Comparison of ENCODE assay signal across 16 cellular contexts in the genomic region with DNA sequence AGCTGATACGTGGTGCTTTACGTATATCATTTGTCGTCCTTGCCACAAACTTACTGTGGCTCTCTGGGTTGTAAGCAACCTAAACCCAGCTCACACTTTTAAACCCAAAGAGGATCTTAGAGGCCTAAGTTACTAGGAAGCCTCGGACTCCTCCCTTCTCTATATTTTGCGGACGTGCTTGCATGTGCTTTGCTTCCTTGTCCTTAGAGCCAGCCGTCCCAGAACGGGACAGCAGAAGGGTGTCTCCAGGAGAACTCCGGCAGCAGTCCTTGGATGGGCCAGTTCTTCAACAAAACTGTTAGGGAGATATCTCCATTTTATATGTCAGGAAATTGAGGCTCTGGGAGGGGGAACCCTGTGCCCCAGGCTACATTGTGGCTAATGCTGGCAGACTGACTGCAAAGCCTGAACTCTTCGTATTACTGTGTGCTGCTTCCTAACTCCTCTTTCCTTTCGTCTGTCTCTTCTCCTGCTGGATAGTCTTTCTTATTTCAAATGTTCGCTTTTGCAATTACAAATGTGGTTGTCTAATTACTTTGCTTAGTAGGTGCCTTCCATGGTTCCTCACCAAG. TPM values are rescaled to one million over a fixed set of nuclear protein-coding genes. Genes with fewer than 3 reads are reported as not detected.
DNase-seq lines count a peak whose midpoint lies in the region; ATAC-seq and TF ChIP-seq lines count a peak whose summit lies in the region.
"Had no signal": no experiment of that assay in that cellular context is flagged by ENCODE, and none has a peak within 500 bp of the region (broad histone marks: within the 10 kb centered on the region; RNA-seq: fewer than 3 reads in every experiment).

No MANE protein-coding gene starts in this region.

- POLR2A ChIA-PET in activated naive CD8-positive, alpha-beta T cell treated with anti-CD3 and anti-CD28 coated beads, Interleukin-2, amount 10 ng/mL, durations not matched to agents 7 days and 5 days (lab: Charles Lee), result no interaction called here

- H3K4me3 Mint-ChIP-seq in activated naive CD4-positive, alpha-beta T cell treated with anti-CD3 and anti-CD28 coated beads, Interleukin-2, amount 10 ng/mL, durations not matched to agents 7 days and 5 days, result no peak overlapping the region
- no peak overlapping the region for H3K4me3 Mint-ChIP-seq in activated naive CD8-positive, alpha-beta T cell treated with anti-CD3 and anti-CD28 coated beads, Interleukin-2, amount 10 ng/mL, durations not matched to agents 7 days and 5 days
- H3K4me3 Mint-ChIP-seq in stimulated activated naive CD8-positive, alpha-beta T cell treated with anti-CD3 and anti-CD28 coated beads, Interleukin-15, amount 100 ng/mL, for 72 hours, result no peak overlapping the region
- H3K4me3 Mint-ChIP-seq: activated T-helper 1 cell treated with anti-CD3 and anti-CD28 coated beads, Interleukin-12 subunit alpha, Interleukin-12 subunit beta, Interleukin-2, Interleukin-4 antibody, amounts not matched to agents 30 ng/mL and 10 ng/mL and 1 ng/mL, durations not matched to agents 14 hours and 24 hours and 36 hours had no signal

- CTCF ChIA-PET in activated naive CD4-positive, alpha-beta T cell treated with anti-CD3 and anti-CD28 coated beads, Interleukin-2, amount 10 ng/mL, durations not matched to agents 7 days and 5 days (lab: Charles Lee), result no interaction called here

- peak overlapping the region; percentile 4 to 12 for H3K27ac ChIP-seq in lung (ENCODE audit: low read depth in 1 of 2, low read length in 1 of 2)
- H3K27ac ChIP-seq: A549, vagina had no signal

- peak overlapping the region; percentile 46 for H3K27ac Mint-ChIP-seq in activated naive CD4-positive, alpha-beta T cell treated with anti-CD3 and anti-CD28 coated beads, Interleukin-2, amount 10 ng/mL, durations not matched to agents 7 days and 5 days
- H3K27ac Mint-ChIP-seq in activated naive CD8-positive, alpha-beta T cell treated with anti-CD3 and anti-CD28 coated beads, Interleukin-2, amount 10 ng/mL, durations not matched to agents 7 days and 5 days, result peak overlapping the region; percentile 10
- peak overlapping the region; percentile 48 to 59 for H3K27ac Mint-ChIP-seq in stimulated activated naive CD8-positive, alpha-beta T cell treated with anti-CD3 and anti-CD28 coated beads, Interleukin-15, amount 100 ng/mL, for 72 hours
- H3K27ac Mint-ChIP-seq: activated T-helper 1 cell treated with anti-CD3 and anti-CD28 coated beads, Interleukin-12 subunit alpha, Interleukin-12 subunit beta, Interleukin-2, Interleukin-4 antibody, amounts not matched to agents 30 ng/mL and 10 ng/mL and 1 ng/mL, durations not matched to agents 14 hours and 24 hours and 36 hours had no signal

- no peaks in the 10 kb centered on the region for H3K9me3 Mint-ChIP-seq in activated naive CD4-positive, alpha-beta T cell treated with anti-CD3 and anti-CD28 coated beads, Interleukin-2, amount 10 ng/mL, durations not matched to agents 7 days and 5 days
- no peaks in the 10 kb centered on the region for H3K9me3 Mint-ChIP-seq in activated naive CD8-positive, alpha-beta T cell treated with anti-CD3 and anti-CD28 coated beads, Interleukin-2, amount 10 ng/mL, durations not matched to agents 7 days and 5 days
- H3K9me3 Mint-ChIP-seq in stimulated activated naive CD8-positive, alpha-beta T cell treated with anti-CD3 and anti-CD28 coated beads, Interleukin-15, amount 100 ng/mL, for 72 hours, result no peaks in the 10 kb centered on the region
- H3K9me3 Mint-ChIP-seq: activated T-helper 1 cell treated with anti-CD3 and anti-CD28 coated beads, Interleukin-12 subunit alpha, Interleukin-12 subunit beta, Interleukin-2, Interleukin-4 antibody, amounts not matched to agents 30 ng/mL and 10 ng/mL and 1 ng/mL, durations not matched to agents 14 hours and 24 hours and 36 hours had no signal

- no peak for ATAC-seq in activated naive CD8-positive, alpha-beta T cell treated with anti-CD3 and anti-CD28 coated beads, Interleukin-2, amount 10 ng/mL, durations not matched to agents 7 days and 5 days (ENCODE audit: low read depth)
- ATAC-seq in lung (ENCODE audit: insufficient read depth, low FRiP score) (no peak), GM21576 (IDR thresholded peaks at IDR 0.05; ENCODE audit: unreplicated experiment) (no peak)
- no peak for ATAC-seq in stimulated activated naive CD8-positive, alpha-beta T cell treated with anti-CD3 and anti-CD28 coated beads, Interleukin-15, amount 100 ng/mL, for 72 hours
- ATAC-seq: A549, HCT116 had no signal

- no peak for TF ChIP-seq CTCF in lung (IDR thresholded peaks at IDR 0.05; ENCODE audit: control extremely low read depth, extremely low read depth)

- no peak overlapping the region for H3K4me3 ChIP-seq in lung
- H3K4me3 ChIP-seq: A549, vagina had no signal

- WGBS in lung, 2 donors, result 68 to 70% methylated on average over 12 of the region's 12 CpGs

- peaks cover 76% of the 10 kb centered on the region for H3K4me1 Mint-ChIP-seq in activated naive CD4-positive, alpha-beta T cell treated with anti-CD3 and anti-CD28 coated beads, Interleukin-2, amount 10 ng/mL, durations not matched to agents 7 days and 5 days
- H3K4me1 Mint-ChIP-seq in activated naive CD8-positive, alpha-beta T cell treated with anti-CD3 and anti-CD28 coated beads, Interleukin-2, amount 10 ng/mL, durations not matched to agents 7 days and 5 days, result peaks cover 68% of the 10 kb centered on the region
- peaks cover 84% of the 10 kb centered on the region for H3K4me1 Mint-ChIP-seq in stimulated activated naive CD8-positive, alpha-beta T cell treated with anti-CD3 and anti-CD28 coated beads, Interleukin-15, amount 100 ng/mL, for 72 hours

- H3K27me3 Mint-ChIP-seq in activated naive CD4-positive, alpha-beta T cell treated with anti-CD3 and anti-CD28 coated beads, Interleukin-2, amount 10 ng/mL, durations not matched to agents 7 days and 5 days, result no peaks in the 10 kb centered on the region
- H3K27me3 Mint-ChIP-seq in activated naive CD8-positive, alpha-beta T cell treated with anti-CD3 and anti-CD28 coated beads, Interleukin-2, amount 10 ng/mL, durations not matched to agents 7 days and 5 days, result no peaks in the 10 kb centered on the region
- H3K27me3 Mint-ChIP-seq in stimulated activated naive CD8-positive, alpha-beta T cell treated with anti-CD3 and anti-CD28 coated beads, Interleukin-15, amount 100 ng/mL, for 72 hours, result no peaks in the 10 kb centered on the region

- no peak for DNase-seq in activated naive CD4-positive, alpha-beta T cell treated with anti-CD3 and anti-CD28 coated beads, Interleukin-2, amount 10 ng/mL, durations not matched to agents 7 days and 5 days
- no peak for DNase-seq in activated naive CD4-positive, alpha-beta T cell treated with anti-CD3 and anti-CD28 coated beads, Interleukin-2, amount 50 U/mL, for 16 hours
- DNase-seq in activated naive CD8-positive, alpha-beta T cell treated with anti-CD3 and anti-CD28 coated beads, Interleukin-2, amount 10 ng/mL, durations not matched to agents 7 days and 5 days, result no peak
- DNase-seq in lung (ENCODE audit: low spot score) (no peak), T-helper 9 cell (no peak), KG1 (lab: John Stamatoyannopoulos, UW) (no peak)
- no peak for DNase-seq in stimulated activated naive CD8-positive, alpha-beta T cell treated with anti-CD3 and anti-CD28 coated beads, Interleukin-15, amount 100 ng/mL, for 72 hours
- DNase-seq: DND-41, hippocampal formation, IMR-90, NCI-H187 treated with DMSO at 0.1 percent for 48 hours had no signal

- H3K4me1 ChIP-seq in lung (ENCODE audit: control insufficient read depth in 2 of 2, insufficient read depth in 2 of 2, low read length in 2 of 2), result peaks cover 14 to 43% of the 10 kb centered on the region in 2 donors
- H3K4me1 ChIP-seq: A549 had no signal

- peaks cover 31% of the 10 kb centered on the region for H3K36me3 Mint-ChIP-seq in activated naive CD4-positive, alpha-beta T cell treated with anti-CD3 and anti-CD28 coated beads, Interleukin-2, amount 10 ng/mL, durations not matched to agents 7 days and 5 days
- peaks cover 14% of the 10 kb centered on the region for H3K36me3 Mint-ChIP-seq in activated naive CD8-positive, alpha-beta T cell treated with anti-CD3 and anti-CD28 coated beads, Interleukin-2, amount 10 ng/mL, durations not matched to agents 7 days and 5 days

- H3K36me3 ChIP-seq in lung (ENCODE audit: control insufficient read depth in 2 of 2, insufficient read depth in 2 of 2, low read length in 2 of 2), result no peaks in the 10 kb centered on the region
- H3K36me3 ChIP-seq: vagina had no signal

- no peaks in the 10 kb centered on the region for H3K9me3 ChIP-seq in lung (ENCODE audit: control insufficient read depth in 2 of 2, insufficient read depth in 1 of 2, low read length in 1 of 2)
- H3K9me3 ChIP-seq: A549, vagina had no signal

- no peaks in the 10 kb centered on the region for H3K27me3 ChIP-seq in lung (ENCODE audit: control insufficient read depth, insufficient read depth)
- H3K27me3 ChIP-seq: vagina had no signal

RNA-seq across cellular contexts. Expression of a gene that starts 33.8 kb away (rescaled TPM):
- total RNA-seq in activated naive CD8-positive, alpha-beta T cell treated with anti-CD3 and anti-CD28 coated beads, Interleukin-2, amount 10 ng/mL, durations not matched to agents 7 days and 5 days, result 10 to 100 TPM; 89.6 to 91.4 TPM
- total RNA-seq in lung, result 10 to 100 TPM; 41.5 to 70.4 TPM
- polyA plus RNA-seq in lung, result 10 to 100 TPM in 1 of 2 donors, 1 to 10 TPM in 1; 6.2 to 11.5 TPM
